Comparison of ENCODE assay signal across 23 cellular contexts in genomic region chr9:127083133-127083532, GRCh38. TPM values are rescaled to one million over a fixed set of nuclear protein-coding genes. Genes with fewer than 3 reads are reported as not detected.
"Had no signal": no experiment of that assay in that cellular context is flagged by ENCODE, and none has a peak within 500 bp of the region (broad histone marks: within the 10 kb centered on the region; RNA-seq: fewer than 3 reads in every experiment).

No MANE protein-coding gene starts in this region.

- H3K36me3 ChIP-seq: uterus had no signal

- H3K9me3 ChIP-seq: esophagus squamous epithelium, tibial nerve, uterus had no signal

- H3K4me1 Mint-ChIP-seq: activated B cell treated with CpG ODN at 0.5 μM for 24 hours, mesothelial cell of epicardium had no signal

- DNase-seq: activated B cell treated with CpG ODN at 0.5 μM for 24 hours; activated CD4-positive, alpha-beta memory T cell treated with anti-CD3 and anti-CD28 coated beads, Interleukin-2, amount 10 ng/mL, durations not matched to agents 7 days and 5 days; activated CD4-positive, alpha-beta T cell treated with anti-CD3 and anti-CD28 coated beads for 48 hours; activated effector memory CD4-positive, alpha-beta T cell treated with Interleukin-2 at 50 U/mL for 16 hours; activated naive CD4-positive, alpha-beta T cell treated with anti-CD3 and anti-CD28 coated beads, Interleukin-2, amount 10 ng/mL, durations not matched to agents 7 days and 5 days; activated naive CD8-positive, alpha-beta T cell treated with anti-CD3 and anti-CD28 coated beads, Interleukin-2, amount 50 U/mL, for 24 hours; activated T-cell treated with anti-CD3 and anti-CD28 coated beads, Interleukin-2, amount 50 U/mL, for 48 hours; anterior cingulate cortex; effector CD4-positive, alpha-beta T cell; esophagus squamous epithelium; left cardiac atrium; occipital lobe; stimulated activated CD4-positive, alpha-beta T cell treated with anti-CD3 and anti-CD28 coated beads, Interleukin-2, amount 100 ng/mL, for 24 hours; stimulated activated naive CD4-positive, alpha-beta T cell treated with Interleukin-2 at 50 U/mL for 16 hours had no signal

- H3K4me3 ChIP-seq: esophagus squamous epithelium, hepatocyte, tibial nerve, uterus had no signal

- H3K27me3 Mint-ChIP-seq: activated B cell treated with CpG ODN at 0.5 μM for 24 hours; brain; central memory CD8-positive, alpha-beta T cell had no signal

- FAIRE-seq: TTC549 had no signal

- H3K27ac ChIP-seq: esophagus squamous epithelium, hepatocyte, tibial nerve, uterus had no signal

- ATAC-seq: activated naive CD8-positive, alpha-beta T cell treated with anti-CD3 and anti-CD28 coated beads, Interleukin-2, amount 50 U/mL, for 24 hours had no signal

- H3K27ac Mint-ChIP-seq: activated B cell treated with CpG ODN at 0.5 μM for 24 hours; activated CD4-positive, alpha-beta memory T cell treated with anti-CD3 and anti-CD28 coated beads, Interleukin-2, amount 10 ng/mL, durations not matched to agents 7 days and 5 days; activated naive CD4-positive, alpha-beta T cell treated with anti-CD3 and anti-CD28 coated beads, Interleukin-2, amount 10 ng/mL, durations not matched to agents 7 days and 5 days; activated naive CD8-positive, alpha-beta T cell treated with anti-CD3 and anti-CD28 coated beads, Interleukin-2, amount 50 U/mL, for 24 hours; mesothelial cell of epicardium; nephron; T-helper 2 cell treated with Interferon-gamma antibody and Interleukin-4, amounts not matched to agents 5 μg/mL and 100 μg/mL, for 36 hours had no signal

- H3K27me3 ChIP-seq: esophagus squamous epithelium, hepatocyte, tibial nerve, uterus had no signal

- H3K4me3 Mint-ChIP-seq: activated B cell treated with CpG ODN at 0.5 μM for 24 hours; activated CD4-positive, alpha-beta memory T cell treated with anti-CD3 and anti-CD28 coated beads, Interleukin-2, amount 10 ng/mL, durations not matched to agents 7 days and 5 days; activated naive CD4-positive, alpha-beta T cell treated with anti-CD3 and anti-CD28 coated beads, Interleukin-2, amount 10 ng/mL, durations not matched to agents 7 days and 5 days; activated naive CD8-positive, alpha-beta T cell treated with anti-CD3 and anti-CD28 coated beads, Interleukin-2, amount 50 U/mL, for 24 hours; brain; central memory CD8-positive, alpha-beta T cell; mesothelial cell of epicardium; nephron; T-helper 2 cell treated with Interferon-gamma antibody and Interleukin-4, amounts not matched to agents 5 μg/mL and 100 μg/mL, for 36 hours had no signal

- H3K9me3 Mint-ChIP-seq: activated B cell treated with CpG ODN at 0.5 μM for 24 hours; activated CD4-positive, alpha-beta memory T cell treated with anti-CD3 and anti-CD28 coated beads, Interleukin-2, amount 10 ng/mL, durations not matched to agents 7 days and 5 days; activated naive CD4-positive, alpha-beta T cell treated with anti-CD3 and anti-CD28 coated beads, Interleukin-2, amount 10 ng/mL, durations not matched to agents 7 days and 5 days; activated naive CD8-positive, alpha-beta T cell treated with anti-CD3 and anti-CD28 coated beads, Interleukin-2, amount 50 U/mL, for 24 hours; brain; central memory CD8-positive, alpha-beta T cell; mesothelial cell of epicardium; nephron; T-helper 2 cell treated with Interferon-gamma antibody and Interleukin-4, amounts not matched to agents 5 μg/mL and 100 μg/mL, for 36 hours had no signal

- H3K4me1 ChIP-seq: tibial nerve, uterus had no signal

- H3K36me3 Mint-ChIP-seq: activated naive CD4-positive, alpha-beta T cell treated with anti-CD3 and anti-CD28 coated beads, Interleukin-2, amount 10 ng/mL, durations not matched to agents 7 days and 5 days had no signal

RNA-seq across cellular contexts. Expression of gene ANGPTL2, which starts 39.3 kb away (rescaled TPM):
- total RNA-seq: activated B cell treated with CpG ODN at 0.5 μM for 24 hours had no signal
